In the genomic region with DNA sequence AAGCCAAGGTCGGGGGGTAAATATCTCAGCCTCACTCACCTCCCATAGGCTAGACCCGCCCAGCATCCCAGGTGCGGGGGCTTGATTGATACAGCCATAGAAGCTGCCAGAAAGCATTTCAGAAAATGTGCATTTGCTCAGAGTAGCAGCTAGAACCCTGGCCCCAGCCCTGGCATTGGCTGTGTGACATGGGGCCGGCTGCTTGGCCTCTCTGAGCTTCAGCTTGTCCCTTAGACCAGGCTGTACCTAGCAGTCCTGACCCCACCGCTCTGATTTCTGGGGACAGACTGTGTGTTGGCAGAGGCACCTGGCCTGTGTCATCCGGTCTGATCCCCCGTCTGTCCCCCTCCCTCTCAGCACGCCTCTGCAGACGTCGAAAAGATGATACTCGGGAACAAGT, we compare ENCODE assay signal across 2 cellular contexts.
A peak's percentile ranks its signal among the peaks of the same experiment; 100 is the strongest.
TF ChIP-seq lines count a peak whose summit lies in the region.

No MANE protein-coding gene starts in this region.

TF ChIP-seq in HEK293, 187 proteins besides CTCF, POLR2A, EP300 and RAD21:
- 0 out of 2 replicates have a peak, but pooled peaks have one; percentile 32 for TF ChIP-seq ZNF768 (tag by site-specific recombination; IDR thresholded peaks at IDR 0.05)
- TF ChIP-seq ZNF311 (tag by site-specific recombination; IDR thresholded peaks at IDR 0.05; ENCODE audit: borderline replicate concordance): no peak

TF ChIP-seq in K562, 482 proteins besides CTCF, POLR2A, EP300 and RAD21:
- TF ChIP-seq ZBTB43 (CRISPR knock-in tag; IDR thresholded peaks at IDR 0.05) (no peak), ZNF347 (CRISPR knock-in tag; IDR thresholded peaks at IDR 0.05; ENCODE audit: low read depth) (no peak), TAF7 (tag; IDR thresholded peaks at IDR 0.05) (no peak), ZFP36 (IDR thresholded peaks at IDR 0.05; ENCODE audit: low read depth, low read length, partially characterized antibody) (peak; percentile 76), ZNF41 (CRISPR knock-in tag; conservative IDR thresholded peaks at IDR 0.05) (no peak), BCOR (IDR thresholded peaks at IDR 0.05) (0 out of 2 replicates have a peak, but pooled peaks have one; percentile 14), NEUROD1 (IDR thresholded peaks at IDR 0.05; ENCODE audit: borderline replicate concordance, low read depth, low read length, partially characterized antibody) (no peak), EP400 (IDR thresholded peaks at IDR 0.05) (no peak)
